ENCODE assay signal across 23 cellular contexts in genomic region chr20:43586641-43587040, GRCh38.
"Had no signal": no experiment of that assay in that cellular context is flagged by ENCODE, and none has a peak within 500 bp of the region (broad histone marks: within the 10 kb centered on the region; RNA-seq: fewer than 3 reads in every experiment).

No MANE protein-coding gene starts in this region.

- H3K27me3 ChIP-seq: adrenal gland, Peyer's patch, SJCRH30 had no signal

- H3K27ac ChIP-seq: adrenal gland, Peyer's patch, RWPE1, SJCRH30, VCaP had no signal

- ATAC-seq: activated CD4-positive, alpha-beta T cell treated with anti-CD3 and anti-CD28 coated beads for 36 hours; activated T-helper 17 cell treated with anti-CD3 and anti-CD28 coated beads, Interleukin-2, amount 50 U/mL, for 72 hours had no signal

- DNase-seq: activated CD4-positive, alpha-beta memory T cell treated with anti-CD3 and anti-CD28 coated beads, Interleukin-2, amount 10 ng/mL, durations not matched to agents 7 days and 5 days; activated CD4-positive, alpha-beta T cell treated with anti-CD3 and anti-CD28 coated beads for 36 hours; activated CD4-positive, alpha-beta T cell treated with anti-CD3 and anti-CD28 coated beads, Interleukin-2, amount 50 U/mL, for 1 hour; activated naive CD4-positive, alpha-beta T cell treated with anti-CD3 and anti-CD28 coated beads, Interleukin-2, amount 50 U/mL, for 16 hours; activated naive CD8-positive, alpha-beta T cell treated with anti-CD3 and anti-CD28 coated beads, Interleukin-2, amount 10 ng/mL, durations not matched to agents 7 days and 5 days; activated T-cell treated with anti-CD3 and anti-CD28 coated beads for 4 hours; activated T-cell treated with anti-CD3 and anti-CD28 coated beads, Interleukin-2, amount 50 U/mL, for 48 hours; adrenal gland; Kasumi-1; KBM-7; NCI-H1105 treated with DMSO at 0.1 percent for 48 hours; NCI-H146; NCI-H1930; NCI-H2107; NCI-H524; Peyer's patch; Right ventricle myocardium superior; SJCRH30; SK-N-SH; T-helper 1 cell had no signal

- H3K36me3 ChIP-seq: adrenal gland, SJCRH30 had no signal

- H3K9me3 ChIP-seq: adrenal gland, Peyer's patch, SJCRH30, SK-N-SH had no signal

- H3K4me3 ChIP-seq: adrenal gland, Peyer's patch, SJCRH30 had no signal
